In genomic region chr15:60589253-60589652, GRCh38 we compare ENCODE assay signal across 10 cellular contexts.
DNase-seq lines count a peak whose midpoint lies in the region; ATAC-seq and TF ChIP-seq lines count a peak whose summit lies in the region.
"Had no signal": no experiment of that assay in that cellular context is flagged by ENCODE, and none has a peak within 500 bp of the region (broad histone marks: within the 10 kb centered on the region; RNA-seq: fewer than 3 reads in every experiment).

No MANE protein-coding gene starts in this region.

- H3K4me3 ChIP-seq in GM12864 (ENCODE audit: low read depth, low read length): peak overlapping the region; percentile 9; the same call in 1 of the 2 replicates

- H3K4me1 Mint-ChIP-seq in brain (peaks cover 56% of the 10 kb centered on the region), osteocyte (ENCODE audit: unreplicated experiment) (peaks cover 41% of the 10 kb centered on the region)

- H3K36me3 Mint-ChIP-seq in brain (no peaks in the 10 kb centered on the region), osteocyte (ENCODE audit: unreplicated experiment) (peaks cover 3% of the 10 kb centered on the region)

- no peak for TF ChIP-seq CTCF in GM12864 (IDR thresholded peaks at IDR 0.05; ENCODE audit: low read depth, low read length, missing control alignments)
- no peak for TF ChIP-seq CTCF in brain (conservative IDR thresholded peaks at IDR 0.05)
- no peak for TF ChIP-seq CTCF in osteocyte (IDR thresholded peaks at IDR 0.05)

- H3K9me3 Mint-ChIP-seq in brain (no peaks in the 10 kb centered on the region), osteocyte (ENCODE audit: unreplicated experiment) (no peaks in the 10 kb centered on the region)

- DNase-seq in GM12864 (ENCODE audit: low read depth) (no peak), RPMI8226 (peak; percentile 36), osteocyte (ENCODE audit: extremely low spot score, unreplicated experiment) (no peak), hippocampal formation (lab: John Stamatoyannopoulos, UW) (no peak)
- DNase-seq: C1 segment of cervical spinal cord, dermis blood vessel endothelial cell had no signal

- H3K4me3 Mint-ChIP-seq in brain (peak overlapping the region; percentile 40 to 86 (median 70)), osteocyte (ENCODE audit: unreplicated experiment) (peak overlapping the region; percentile 70)

- no peak for ATAC-seq in GM21381 (IDR thresholded peaks at IDR 0.05; ENCODE audit: unreplicated experiment)
- no peak for ATAC-seq in HG03521 (IDR thresholded peaks at IDR 0.05; ENCODE audit: unreplicated experiment)
- ATAC-seq in GM19455 (IDR thresholded peaks at IDR 0.05; ENCODE audit: unreplicated experiment): no peak

- peak overlapping the region in 1 of 5 experiments; percentile 69 for H3K27ac Mint-ChIP-seq in brain
- H3K27ac Mint-ChIP-seq in osteocyte (ENCODE audit: unreplicated experiment): peak overlapping the region; percentile 36

- H3K27me3 Mint-ChIP-seq in brain: peaks cover 64% of the 10 kb centered on the region
- H3K27me3 Mint-ChIP-seq in osteocyte (ENCODE audit: unreplicated experiment): peaks cover 8% of the 10 kb centered on the region
